8 cellular contexts compared by ENCODE assay signal in genomic region chr1:120341756-120342155, GRCh38.
DNase-seq lines count a peak whose midpoint lies in the region; ATAC-seq and TF ChIP-seq lines count a peak whose summit lies in the region.
"Not testable (repeated sequence)": the region's sequence is repeated elsewhere in the genome, so short reads cannot be mapped to it uniquely, and the experiment has no call there.

No MANE protein-coding gene starts in this region.

- H3K27ac ChIP-seq in HL-60 (replicated peaks) (peak overlapping the region; percentile 83), SJCRH30 (peak overlapping the region; percentile 59; the same call in 1 of the 2 replicates), coronary artery (peak overlapping the region; percentile 67 to 79)
- not testable (repeated sequence) for H3K27ac ChIP-seq in right cardiac atrium (ENCODE audit: low read length)
- H3K27ac ChIP-seq in naive thymus-derived CD4-positive, alpha-beta T cell (ENCODE audit: low read depth, low read length) = peak overlapping the region; percentile 88

- not testable (repeated sequence) for H3K4me1 ChIP-seq in SJCRH30; right cardiac atrium (ENCODE audit: control insufficient read depth, insufficient read depth, low read length); naive thymus-derived CD4-positive, alpha-beta T cell (ENCODE audit: control insufficient read depth in 2 of 2, insufficient read depth in 2 of 2, low read length in 2 of 2)

- H3K36me3 ChIP-seq in BJ (ENCODE audit: control insufficient read depth, insufficient read depth, low read length); SJCRH30; naive thymus-derived CD4-positive, alpha-beta T cell (ENCODE audit: control insufficient read depth in 2 of 3, insufficient read depth in 3 of 3, low read length in 3 of 3): not testable (repeated sequence)

- H3K4me3 Mint-ChIP-seq in activated T-cell treated with anti-CD3 and anti-CD28 coated beads, Interleukin-2, amount 50 U/mL, for 72 hours = peak overlapping the region; percentile 83 to 85
- H3K4me3 Mint-ChIP-seq in naive thymus-derived CD4-positive, alpha-beta T cell = peak overlapping the region; percentile 63 to 94 (median 86)

- not testable (repeated sequence) for H3K27ac Mint-ChIP-seq in activated T-cell treated with anti-CD3 and anti-CD28 coated beads, Interleukin-2, amount 50 U/mL, for 72 hours
- H3K27ac Mint-ChIP-seq in naive thymus-derived CD4-positive, alpha-beta T cell = peak overlapping the region; percentile 34 to 98 (median 88)

- H3K9me3 ChIP-seq in SJCRH30 (replicated peaks); right cardiac atrium (ENCODE audit: control insufficient read depth, low read length); naive thymus-derived CD4-positive, alpha-beta T cell (ENCODE audit: control insufficient read depth in 2 of 3, low read length in 3 of 3): not testable (repeated sequence)

- intact Hi-C loops in right cardiac atrium (cut with DNase I); naive thymus-derived CD4-positive, alpha-beta T cell (cut with micrococcal nuclease): not testable (repeated sequence)

- DNase-seq in BJ (ENCODE audit: low read depth); activated T-cell treated with anti-CD3 and anti-CD28 coated beads, Interleukin-2, amount 50 U/mL, for 72 hours: not testable (repeated sequence)
- DNase-seq in HL-60 (ENCODE audit: low read depth in 1 of 2, low spot score in 1 of 2) (peak; percentile 15 to 44), SJCRH30 (peak; percentile 49 to 53), coronary artery (ENCODE audit: low spot score) (peak; percentile 72), right cardiac atrium (peak; percentile 15 to 43 (median 19))
- DNase-seq in naive thymus-derived CD4-positive, alpha-beta T cell = peak in 6 of 9 donors; percentile 5 to 31 (median 22)
- DNase-seq in stimulated activated CD8-positive, alpha-beta memory T cell treated with anti-CD3 and anti-CD28 coated beads, Interleukin-4, amount 100 ng/mL, for 48 hours = peak; percentile 24

- peak overlapping the region; percentile 41 for H3K4me3 ChIP-seq in BJ (ENCODE audit: low read depth, low read length)
- peak overlapping the region; percentile 46 for H3K4me3 ChIP-seq in HL-60 (replicated peaks; ENCODE audit: insufficient read depth, low read length)
- peak overlapping the region; percentile 64 for H3K4me3 ChIP-seq in SJCRH30
- H3K4me3 ChIP-seq in coronary artery = peak overlapping the region; percentile 71
- H3K4me3 ChIP-seq in right cardiac atrium (ENCODE audit: low read length) = peak overlapping the region; percentile 60
- H3K4me3 ChIP-seq in naive thymus-derived CD4-positive, alpha-beta T cell (ENCODE audit: low read length) = not testable (repeated sequence)

- 0% methylated on average over 15 of the region's 24 CpGs for WGBS in right cardiac atrium

- H3K9me3 Mint-ChIP-seq in activated T-cell treated with anti-CD3 and anti-CD28 coated beads, Interleukin-2, amount 50 U/mL, for 72 hours; naive thymus-derived CD4-positive, alpha-beta T cell: not testable (repeated sequence)

- ATAC-seq in activated T-cell treated with anti-CD3 and anti-CD28 coated beads, Interleukin-2, amount 50 U/mL, for 72 hours (replicated peaks in 1 of 2) = peak in 1 of 2 donors; percentile 32
- not testable (repeated sequence) for ATAC-seq in right cardiac atrium; naive thymus-derived CD4-positive, alpha-beta T cell

- not testable (repeated sequence) for H3K27me3 Mint-ChIP-seq in activated T-cell treated with anti-CD3 and anti-CD28 coated beads, Interleukin-2, amount 50 U/mL, for 72 hours (ENCODE audit: low read depth); naive thymus-derived CD4-positive, alpha-beta T cell

- not testable (repeated sequence) for TF ChIP-seq CTCF in BJ (IDR thresholded peaks at IDR 0.05; ENCODE audit: insufficient read depth, low read depth, low read length); HL-60 (IDR thresholded peaks at IDR 0.05; ENCODE audit: insufficient read depth, low read length); coronary artery (IDR thresholded peaks at IDR 0.05)

- H3K27me3 ChIP-seq in BJ (ENCODE audit: control insufficient read depth, insufficient read depth, low read length); HL-60 (ENCODE audit: insufficient read depth, poor library complexity, severe bottlenecking); SJCRH30; right cardiac atrium (ENCODE audit: control insufficient read depth, insufficient read depth); naive thymus-derived CD4-positive, alpha-beta T cell (ENCODE audit: control insufficient read depth in 2 of 2, insufficient read depth in 2 of 2, low read length in 2 of 2): not testable (repeated sequence)

- POLR2A ChIA-PET in BJ (lab: Charles Lee); naive thymus-derived CD4-positive, alpha-beta T cell (lab: Charles Lee): not testable (repeated sequence)

- H3K36me3 Mint-ChIP-seq in activated T-cell treated with anti-CD3 and anti-CD28 coated beads, Interleukin-2, amount 50 U/mL, for 72 hours (ENCODE audit: insufficient read depth in 2 of 2); naive thymus-derived CD4-positive, alpha-beta T cell: not testable (repeated sequence)

- CTCF ChIA-PET in BJ (lab: Yijun Ruan, JAX); naive thymus-derived CD4-positive, alpha-beta T cell (lab: Charles Lee): not testable (repeated sequence)

- H3K4me1 Mint-ChIP-seq in activated T-cell treated with anti-CD3 and anti-CD28 coated beads, Interleukin-2, amount 50 U/mL, for 72 hours (ENCODE audit: low read depth); naive thymus-derived CD4-positive, alpha-beta T cell: not testable (repeated sequence)
